Comparison of ENCODE assay signal across 8 cellular contexts in genomic region chr16:4315185-4316102, GRCh38. TPM values are rescaled to one million over a fixed set of nuclear protein-coding genes. Genes with fewer than 3 reads are reported as not detected.
DNase-seq lines count a peak whose midpoint lies in the region; ATAC-seq and TF ChIP-seq lines count a peak whose summit lies in the region.

Gene GLIS2 (plus strand): TSS chr16:4316067. CDS start chr16:4332281, 16,214 bp downstream.

- no peaks in the 10 kb centered on the region for H3K27me3 Mint-ChIP-seq in Calu3 (ENCODE audit: unreplicated experiment)

- ATAC-seq in GM19328 (IDR thresholded peaks at IDR 0.05; ENCODE audit: unreplicated experiment), result no peak

- peaks cover 37% of the 10 kb centered on the region for H3K36me3 Mint-ChIP-seq in Calu3 (ENCODE audit: insufficient read depth, unreplicated experiment)

- H3K9me3 ChIP-seq in HUES64 (ENCODE audit: insufficient read depth, low read depth, low read length) (no peaks in the 10 kb centered on the region), SK-N-MC (ENCODE audit: low read depth, low read length) (no peaks in the 10 kb centered on the region), stomach smooth muscle (ENCODE audit: control insufficient read depth in 2 of 2, low read length in 2 of 2) (no peaks in the 10 kb centered on the region)

- H3K36me3 ChIP-seq in HUES64 (ENCODE audit: insufficient read depth, low read length) (no peaks in the 10 kb centered on the region), SK-N-MC (ENCODE audit: insufficient read depth, low read length) (no peaks in the 10 kb centered on the region), stomach smooth muscle (ENCODE audit: control insufficient read depth in 2 of 2, insufficient read depth in 2 of 2, low read length in 2 of 2) (no peaks in the 10 kb centered on the region)

- under 1% methylated on average over 59 of the region's 114 CpGs for WGBS in HUES64

- H3K27me3 ChIP-seq in HUES64 (ENCODE audit: insufficient read depth, low read length) (peaks cover 20% of the 10 kb centered on the region), stomach smooth muscle (ENCODE audit: control insufficient read depth in 1 of 2, insufficient read depth in 2 of 2, low read length in 2 of 2) (no peaks in the 10 kb centered on the region)

- CTCF ChIA-PET in Calu3 (lab: Charles Lee), result interaction anchor here (0.6 to 3.1 kb wide), 5 partner anchors 12 to 261 kb away, joined by 5 to 17 read pairs (median 7); no protein-coding TSS in a partner anchor

- intact Hi-C loops in Calu3 (cut with micrococcal nuclease; ENCODE audit: unreplicated experiment), result no loop called here

- peak within 1 kb of the TSS; percentile 74 for H3K4me3 ChIP-seq in HUES64 (ENCODE audit: low read length)
- peak within 1 kb of the TSS; percentile 90 for H3K4me3 ChIP-seq in SK-N-MC
- peak within 1 kb of the TSS; percentile 82 for H3K4me3 ChIP-seq in coronary artery
- peak within 1 kb of the TSS; percentile 76 to 81 for H3K4me3 ChIP-seq in stomach smooth muscle (ENCODE audit: low read length in 2 of 2)

- TF ChIP-seq CTCF in Calu3 (IDR thresholded peaks at IDR 0.05; ENCODE audit: unreplicated experiment) (no peak), coronary artery (IDR thresholded peaks at IDR 0.05) (no peak)

- H3K4me1 ChIP-seq in HUES64 (ENCODE audit: insufficient read depth, low read length) (peaks cover 23% of the 10 kb centered on the region), stomach smooth muscle (ENCODE audit: control insufficient read depth, insufficient read depth, low read length) (peaks cover 47% of the 10 kb centered on the region)

- peak within 1 kb of the TSS; percentile 64 for H3K4me3 Mint-ChIP-seq in Calu3 (ENCODE audit: low read depth, unreplicated experiment)

- H3K9ac ChIP-seq in HUES64 (ENCODE audit: low read depth, low read length), result peak within 1 kb of the TSS; percentile 74
- H3K9ac ChIP-seq in SK-N-MC (ENCODE audit: insufficient read length), result peak within 1 kb of the TSS; percentile 71
- H3K9ac ChIP-seq in stomach smooth muscle (ENCODE audit: low read length in 2 of 2), result peak within 1 kb of the TSS; percentile 87

- DNase-seq in Calu3, result peak; percentile 77
- no peak for DNase-seq in SK-N-MC (ENCODE audit: low read depth, low spot score)
- DNase-seq in coronary artery (ENCODE audit: low spot score), result no peak
- peak; percentile 97 for DNase-seq in left kidney (ENCODE audit: low read depth, low spot score)
- no peak for DNase-seq in activated CD4-positive, CD25-positive, alpha-beta regulatory T cell (lab: John Stamatoyannopoulos, UW)

- H3K27ac Mint-ChIP-seq in Calu3 (ENCODE audit: unreplicated experiment), result peak within 1 kb of the TSS; percentile 63

- peaks cover 26% of the 10 kb centered on the region for H3K4me1 Mint-ChIP-seq in Calu3 (ENCODE audit: low read depth, unreplicated experiment)

- no peaks in the 10 kb centered on the region for H3K9me3 Mint-ChIP-seq in Calu3 (ENCODE audit: low read depth, unreplicated experiment)

- peak within 1 kb of the TSS; percentile 62; the same call in 1 of the 2 replicates for H3K27ac ChIP-seq in HUES64 (ENCODE audit: low read depth, low read length)
- no peak within 1 kb of the TSS for H3K27ac ChIP-seq in SK-N-MC
- peak within 1 kb of the TSS; percentile 95 to 96 for H3K27ac ChIP-seq in coronary artery
- H3K27ac ChIP-seq in stomach smooth muscle (ENCODE audit: low read length), result peak within 1 kb of the TSS; percentile 90

- no TSS peak for BruUV-seq in Calu3 (replicated peaks; lab: Mats Ljungman, UMichigan)

RNA-seq across cellular contexts. Expression of gene GLIS2, which starts in this region (rescaled TPM):
- total RNA-seq in Calu3 (2022), result 22.1 and 24.5 TPM in 2 replicates
- 7.1 TPM for polyA plus RNA-seq in HUES64 (2013, experiment 1 of 2)
- 7.9 TPM for polyA plus RNA-seq in HUES64 (2013, experiment 2 of 2)

Comparison
In these comparisons a context has a peak if more than half of its experiments do, and no peak if none do; other contexts are left out.
1. DNase-seq: peak in Calu3 (single experiment) and left kidney (single experiment); none in SK-N-MC (single experiment), coronary artery (single experiment) and activated CD4-positive, CD25-positive, alpha-beta regulatory T cell (0 of 4).
2. Peak in every context shown above with its lines, with median percentiles within 50 percentile points of each other: H3K4me3 ChIP-seq and H3K9ac ChIP-seq.